Comparison of ENCODE assay signal across 8 cellular contexts in genomic region chr13:44989071-44989889, GRCh38. TPM values are rescaled to one million over a fixed set of nuclear protein-coding genes. Genes with fewer than 3 reads are reported as not detected.
DNase-seq lines count a peak whose midpoint lies in the region; ATAC-seq and TF ChIP-seq lines count a peak whose summit lies in the region.

A gene with protein sequence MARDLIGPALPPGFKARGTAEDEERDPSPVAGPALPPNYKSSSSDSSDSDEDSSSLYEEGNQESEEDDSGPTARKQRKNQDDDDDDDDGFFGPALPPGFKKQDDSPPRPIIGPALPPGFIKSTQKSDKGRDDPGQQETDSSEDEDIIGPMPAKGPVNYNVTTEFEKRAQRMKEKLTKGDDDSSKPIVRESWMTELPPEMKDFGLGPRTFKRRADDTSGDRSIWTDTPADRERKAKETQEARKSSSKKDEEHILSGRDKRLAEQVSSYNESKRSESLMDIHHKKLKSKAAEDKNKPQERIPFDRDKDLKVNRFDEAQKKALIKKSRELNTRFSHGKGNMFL (plus strand): TSS chr13:44989538. CDS start chr13:44989655, 117 bp downstream.
NUFIP1 (minus strand) TSS chr13:44989471; CDS start chr13:44989436, 35 bp downstream.

- no peaks in the 10 kb centered on the region for H3K9me3 Mint-ChIP-seq in neural crest cell

- no peak for TF ChIP-seq EP300 in stomach (IDR thresholded peaks at IDR 0.05)

- H3K4me1 ChIP-seq in ES-I3 (ENCODE audit: insufficient read depth, low read length) (no peaks in the 10 kb centered on the region), Loucy (ENCODE audit: insufficient read depth, low read length, poor library complexity, severe bottlenecking) (peaks cover 53% of the 10 kb centered on the region), foreskin keratinocyte (peaks cover 6% of the 10 kb centered on the region), stomach (peaks cover 28 to 68% (median 43%) of the 10 kb centered on the region in 4 donors)

- DNase-seq in H7 (peak; percentile 91), SHP77 (lab: John Stamatoyannopoulos, UW) (peak; percentile 78 to 90), activated gamma-delta T cell (lab: John Stamatoyannopoulos, UW) (peak; percentile 38), foreskin keratinocyte (peak; percentile 80 to 87), neural crest cell (ENCODE audit: low read depth, low spot score) (peak; percentile 89), stomach (peak; percentile 94)

- peaks cover 2% of the 10 kb centered on the region for H3K36me3 Mint-ChIP-seq in neural crest cell (ENCODE audit: low read depth)

- H3K4me3 Mint-ChIP-seq in neural crest cell = peak within 1 kb of the TSS; percentile 99

- TF ChIP-seq CTCF in Loucy (conservative IDR thresholded peaks at IDR 0.05; ENCODE audit: low read length) = no peak
- TF ChIP-seq CTCF in foreskin keratinocyte (conservative IDR thresholded peaks at IDR 0.05) = peak; percentile 5
- peak; percentile 20 for TF ChIP-seq CTCF in neural crest cell (conservative IDR thresholded peaks at IDR 0.05)
- peak in 1 of 7 experiments; percentile 9 for TF ChIP-seq CTCF in stomach (IDR thresholded peaks at IDR 0.05)

- no peaks in the 10 kb centered on the region for H3K9me2 ChIP-seq in Loucy (replicated peaks; ENCODE audit: low read depth, low read length)

- H3K4me2 ChIP-seq in Loucy (ENCODE audit: low read depth, low read length, poor library complexity, severe bottlenecking) = peak within 1 kb of the TSS; percentile 95

- H4K20me1 ChIP-seq in Loucy (ENCODE audit: insufficient read depth, low read length, poor library complexity, severe bottlenecking) = peaks cover 7% of the 10 kb centered on the region

- ATAC-seq in foreskin keratinocyte = peak; percentile 95

- 0 to 1% (median 0%) methylated on average over 54 to 66 of the region's 66 CpGs for WGBS in stomach, 5 donors

- H3K27me3 ChIP-seq in H7 (ENCODE audit: control insufficient read depth, insufficient read depth, low read length) (no peaks in the 10 kb centered on the region), Loucy (ENCODE audit: insufficient read depth, low read length, poor library complexity, severe bottlenecking) (no peaks in the 10 kb centered on the region), foreskin keratinocyte (no peaks in the 10 kb centered on the region), stomach (no peaks in the 10 kb centered on the region)

- intact Hi-C loops in stomach (cut with DNase I; ENCODE audit: low total_unique reads) = no loop called here

- H3K36me3 ChIP-seq in ES-I3 (ENCODE audit: insufficient read depth, low read length) (peaks cover 5% of the 10 kb centered on the region; the same call in 1 of the 2 replicates), H7 (replicated peaks; ENCODE audit: control insufficient read depth, insufficient read depth, low read length) (peaks cover 4% of the 10 kb centered on the region), Loucy (ENCODE audit: insufficient read depth, low read length) (no peaks in the 10 kb centered on the region), stomach (peaks cover 0 to 23% (median 21%) of the 10 kb centered on the region in 4 donors)

- no peaks in the 10 kb centered on the region for H3F3A ChIP-seq in Loucy (ENCODE audit: low read depth)

- H3K4me3 ChIP-seq in H7 (ENCODE audit: insufficient read depth, low read depth, low read length) (peak within 1 kb of the TSS; percentile 95), Loucy (ENCODE audit: low read length, poor library complexity, severe bottlenecking) (peak within 1 kb of the TSS; percentile 83), stomach (peak within 1 kb of the TSS; percentile 68 to 97 (median 87))

- H3K27me3 Mint-ChIP-seq in neural crest cell (ENCODE audit: low read depth) = no peaks in the 10 kb centered on the region

- peaks cover 84% of the 10 kb centered on the region for H3K79me2 ChIP-seq in Loucy (ENCODE audit: insufficient read depth, low read length)

- H3K4me1 Mint-ChIP-seq in neural crest cell = peaks cover 47% of the 10 kb centered on the region

- TF ChIP-seq POLR2A in stomach (IDR thresholded peaks at IDR 0.05) = peak in 1 of 4 donors; percentile 22

- H2AFZ ChIP-seq in Loucy (ENCODE audit: low read length) = peak within 1 kb of the TSS; percentile 96

- peak within 1 kb of the TSS; percentile 100 for H3K27ac Mint-ChIP-seq in neural crest cell (ENCODE audit: unreplicated experiment)

- peak within 1 kb of the TSS; percentile 82 for H3K27ac ChIP-seq in foreskin keratinocyte
- H3K27ac ChIP-seq in stomach = peak within 1 kb of the TSS; percentile 63 to 90 (median 87)

- no peaks in the 10 kb centered on the region; the same call in 1 of the 2 replicates for H3K9me3 ChIP-seq in ES-I3 (ENCODE audit: control insufficient read depth, insufficient read depth, low read length)
- H3K9me3 ChIP-seq in Loucy (ENCODE audit: insufficient read depth, low read depth, low read length) = no peaks in the 10 kb centered on the region
- H3K9me3 ChIP-seq in stomach = no peaks in the 10 kb centered on the region

- peak within 1 kb of the TSS; percentile 77 for H3K9ac ChIP-seq in ES-I3 (ENCODE audit: low read depth, low read length)
- peak within 1 kb of the TSS; percentile 80 for H3K9ac ChIP-seq in Loucy (ENCODE audit: low read depth, low read length, poor library complexity, severe bottlenecking)

RNA-seq across cellular contexts. Expression of the first gene that starts in this region (rescaled TPM):
- 25.7 and 28.7 TPM in 2 replicates for total RNA-seq in H7 (2014; rRNA removed; shearing (Covaris generic))
- total RNA-seq in foreskin keratinocyte (19.4 and 20.9 TPM in 2 replicates), neural crest cell (32.9 and 37.2 TPM in 2 replicates), stomach (10 to 100 TPM; 11.7 to 42.6 (median 29.9) TPM)
- polyA plus RNA-seq in foreskin keratinocyte (8.5 and 9.5 TPM in 2 replicates), stomach (1 to 10 TPM; 8.1 to 9.6 (median 9.4) TPM)

RNA-seq across cellular contexts. Expression of gene NUFIP1, which starts in this region (rescaled TPM):
- 10.9 and 14.0 TPM in 2 replicates for total RNA-seq in H7 (2014; rRNA removed; shearing (Covaris generic))
- total RNA-seq in foreskin keratinocyte (8.4 and 10.5 TPM in 2 replicates), neural crest cell (11.6 and 12.8 TPM in 2 replicates), stomach (1 to 10 TPM in 3 of 5 donors, not detected in 2; 1.3 to 4.4 (median 1.7) TPM)
- polyA plus RNA-seq in foreskin keratinocyte (4.7 and 6.8 TPM in 2 replicates), stomach (1 to 10 TPM; 2.4 to 3.2 (median 2.5) TPM)

Comparison
In these comparisons a context has a peak if more than half of its experiments do, and no peak if none do; other contexts are left out.
1. Peak in every context shown above with its lines: DNase-seq, ATAC-seq, H3K4me3 ChIP-seq and H3K27ac ChIP-seq.
2. DNase-seq: peak in every context shown above with its lines; median percentile 94 in stomach; 91 in H7; 89 in neural crest cell; 84 in SHP77; 84 in foreskin keratinocyte; 38 in activated gamma-delta T cell.